In the genomic region with DNA sequence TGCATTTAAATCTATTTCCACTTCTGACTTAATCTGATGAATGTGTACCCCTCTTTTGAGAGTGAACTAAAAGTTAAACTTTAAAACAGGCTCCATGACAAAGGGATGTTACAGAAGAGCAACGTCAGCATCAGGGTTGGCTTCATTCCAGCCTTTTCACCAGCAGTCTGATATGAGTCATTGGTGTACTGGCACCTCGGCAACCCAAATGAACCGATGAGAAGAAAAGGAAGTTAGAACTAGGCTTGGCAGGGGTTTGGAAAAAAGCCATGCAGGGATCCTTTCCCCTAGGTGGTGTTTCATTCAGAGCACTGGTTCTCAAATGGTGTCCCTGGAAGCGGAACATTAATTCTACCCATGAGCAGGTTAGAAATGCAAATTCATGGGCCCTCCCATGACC, we compare ENCODE assay signal across 12 cellular contexts. TPM values are rescaled to one million over a fixed set of nuclear protein-coding genes. Genes with fewer than 3 reads are reported as not detected.
DNase-seq lines count a peak whose midpoint lies in the region; ATAC-seq and TF ChIP-seq lines count a peak whose summit lies in the region.
"Had no signal": no experiment of that assay in that cellular context is flagged by ENCODE, and none has a peak within 500 bp of the region (broad histone marks: within the 10 kb centered on the region; RNA-seq: fewer than 3 reads in every experiment).

No MANE protein-coding gene starts in this region.

- no peak overlapping the region for H3K4me3 Mint-ChIP-seq in Calu3 (ENCODE audit: low read depth, unreplicated experiment)
- no peak overlapping the region for H3K4me3 Mint-ChIP-seq in activated naive CD8-positive, alpha-beta T cell treated with anti-CD3 and anti-CD28 coated beads, Interleukin-2, amount 50 U/mL, for 24 hours
- H3K4me3 Mint-ChIP-seq: memory B cell had no signal

- peaks cover 49% of the 10 kb centered on the region for H3K27me3 Mint-ChIP-seq in Calu3 (ENCODE audit: unreplicated experiment)
- H3K27me3 Mint-ChIP-seq in activated naive CD8-positive, alpha-beta T cell treated with anti-CD3 and anti-CD28 coated beads, Interleukin-2, amount 50 U/mL, for 24 hours = peaks cover 1% of the 10 kb centered on the region
- H3K27me3 Mint-ChIP-seq: memory B cell had no signal

- no TSS peak for BruUV-seq in Calu3 (replicated peaks; lab: Mats Ljungman, UMichigan)

- intact Hi-C loops in Calu3 (cut with micrococcal nuclease; ENCODE audit: unreplicated experiment) = no loop called here
- intact Hi-C loops in head of caudate nucleus (cut with DNase I) = no loop called here

- H3K27ac Mint-ChIP-seq in Calu3 (ENCODE audit: unreplicated experiment) = no peak overlapping the region
- H3K27ac Mint-ChIP-seq in activated naive CD8-positive, alpha-beta T cell treated with anti-CD3 and anti-CD28 coated beads, Interleukin-2, amount 50 U/mL, for 24 hours = no peak overlapping the region
- H3K27ac Mint-ChIP-seq: memory B cell had no signal

- peak; percentile 71 for DNase-seq in Calu3
- DNase-seq in HS-5 (ENCODE audit: low read depth) = peak; percentile 15
- peak in 27 of 42 donors; percentile 4 to 65 (median 33) for DNase-seq in head of caudate nucleus
- DNase-seq in activated naive CD8-positive, alpha-beta T cell treated with anti-CD3 and anti-CD28 coated beads, Interleukin-2, amount 50 U/mL, for 24 hours = no peak
- no peak for DNase-seq in NCI-H146 treated with DMSO at 0.1 percent for 48 hours (lab: John Stamatoyannopoulos, UW; ENCODE audit: unreplicated experiment)
- no peak for DNase-seq in NCI-H1436 (lab: John Stamatoyannopoulos, UW)
- DNase-seq: activated T-cell treated with anti-CD3 and anti-CD28 coated beads, Interleukin-2, amount 50 U/mL, for 1 hour; effector CD8-positive, alpha-beta T cell; testis had no signal

- CTCF ChIA-PET in Calu3 (lab: Charles Lee) = interaction anchor here (0.6 to 1.7 kb wide), 3 partner anchors 16 to 159 kb away, joined by 4 to 10 read pairs (median 5); no protein-coding TSS in a partner anchor

- peak; percentile 56; the same call in 2 of the 3 replicates for ATAC-seq in SK-N-SH treated with all-trans-retinoic acid at 6 μM for 48 hours
- ATAC-seq in HG03565 (IDR thresholded peaks at IDR 0.05; ENCODE audit: unreplicated experiment) = no peak
- ATAC-seq in activated naive CD8-positive, alpha-beta T cell treated with anti-CD3 and anti-CD28 coated beads, Interleukin-2, amount 50 U/mL, for 24 hours = no peak

- H3K9me3 Mint-ChIP-seq in Calu3 (ENCODE audit: low read depth, unreplicated experiment) = no peaks in the 10 kb centered on the region
- H3K9me3 Mint-ChIP-seq in activated naive CD8-positive, alpha-beta T cell treated with anti-CD3 and anti-CD28 coated beads, Interleukin-2, amount 50 U/mL, for 24 hours = peaks cover 18% of the 10 kb centered on the region

- no peak for TF ChIP-seq CTCF in Calu3 (IDR thresholded peaks at IDR 0.05; ENCODE audit: unreplicated experiment)

- no peaks in the 10 kb centered on the region for H3K36me3 Mint-ChIP-seq in Calu3 (ENCODE audit: insufficient read depth, unreplicated experiment)
- H3K36me3 Mint-ChIP-seq in activated naive CD8-positive, alpha-beta T cell treated with anti-CD3 and anti-CD28 coated beads, Interleukin-2, amount 50 U/mL, for 24 hours (ENCODE audit: low read depth) = no peaks in the 10 kb centered on the region

- H3K4me1 Mint-ChIP-seq in Calu3 (ENCODE audit: low read depth, unreplicated experiment) = no peaks in the 10 kb centered on the region
- no peaks in the 10 kb centered on the region for H3K4me1 Mint-ChIP-seq in activated naive CD8-positive, alpha-beta T cell treated with anti-CD3 and anti-CD28 coated beads, Interleukin-2, amount 50 U/mL, for 24 hours
- H3K4me1 Mint-ChIP-seq: memory B cell had no signal

TF ChIP-seq in SK-N-SH treated with all-trans-retinoic acid at 6 μM for 48 hours, 23 proteins besides CTCF, POLR2A, EP300 and RAD21:
- TF ChIP-seq BACH2 (CRISPR knock-in tag; IDR thresholded peaks at IDR 0.05; ENCODE audit: borderline replicate concordance) (no peak), ZNF8 (CRISPR knock-in tag; IDR thresholded peaks at IDR 0.05) (no peak), OSR1 (CRISPR knock-in tag; IDR thresholded peaks at IDR 0.05) (no peak), ZC3H10 (CRISPR knock-in tag; IDR thresholded peaks at IDR 0.05) (no peak), CSDC2 (CRISPR knock-in tag; IDR thresholded peaks at IDR 0.05) (no peak), PPARA (CRISPR knock-in tag; IDR thresholded peaks at IDR 0.05; ENCODE audit: borderline replicate concordance) (no peak), ZFP30 (CRISPR knock-in tag; IDR thresholded peaks at IDR 0.05) (no peak), TOX (CRISPR knock-in tag; IDR thresholded peaks at IDR 0.05; ENCODE audit: borderline replicate concordance) (no peak), RARB (CRISPR knock-in tag; IDR thresholded peaks at IDR 0.05) (no peak), ISL1 (CRISPR knock-in tag; IDR thresholded peaks at IDR 0.05) (no peak), TCF4 (CRISPR knock-in tag; IDR thresholded peaks at IDR 0.05; ENCODE audit: borderline replicate concordance) (no peak), ZFP3 (CRISPR knock-in tag; IDR thresholded peaks at IDR 0.05) (no peak), GLIS3 (CRISPR knock-in tag; IDR thresholded peaks at IDR 0.05) (no peak), ARNTL (CRISPR knock-in tag; IDR thresholded peaks at IDR 0.05; ENCODE audit: borderline replicate concordance, low read depth) (no peak)
- TF ChIP-seq, protein P1, sequence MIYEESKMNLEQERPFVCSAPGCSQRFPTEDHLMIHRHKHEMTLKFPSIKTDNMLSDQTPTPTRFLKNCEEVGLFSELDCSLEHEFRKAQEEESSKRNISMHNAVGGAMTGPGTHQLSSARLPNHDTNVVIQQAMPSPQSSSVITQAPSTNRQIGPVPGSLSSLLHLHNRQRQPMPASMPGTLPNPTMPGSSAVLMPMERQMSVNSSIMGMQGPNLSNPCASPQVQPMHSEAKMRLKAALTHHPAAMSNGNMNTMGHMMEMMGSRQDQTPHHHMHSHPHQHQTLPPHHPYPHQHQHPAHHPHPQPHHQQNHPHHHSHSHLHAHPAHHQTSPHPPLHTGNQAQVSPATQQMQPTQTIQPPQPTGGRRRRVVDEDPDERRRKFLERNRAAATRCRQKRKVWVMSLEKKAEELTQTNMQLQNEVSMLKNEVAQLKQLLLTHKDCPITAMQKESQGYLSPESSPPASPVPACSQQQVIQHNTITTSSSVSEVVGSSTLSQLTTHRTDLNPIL (CRISPR knock-in tag; IDR thresholded peaks at IDR 0.05; ENCODE audit: low read depth) = no peak
- TF ChIP-seq, protein P2, sequence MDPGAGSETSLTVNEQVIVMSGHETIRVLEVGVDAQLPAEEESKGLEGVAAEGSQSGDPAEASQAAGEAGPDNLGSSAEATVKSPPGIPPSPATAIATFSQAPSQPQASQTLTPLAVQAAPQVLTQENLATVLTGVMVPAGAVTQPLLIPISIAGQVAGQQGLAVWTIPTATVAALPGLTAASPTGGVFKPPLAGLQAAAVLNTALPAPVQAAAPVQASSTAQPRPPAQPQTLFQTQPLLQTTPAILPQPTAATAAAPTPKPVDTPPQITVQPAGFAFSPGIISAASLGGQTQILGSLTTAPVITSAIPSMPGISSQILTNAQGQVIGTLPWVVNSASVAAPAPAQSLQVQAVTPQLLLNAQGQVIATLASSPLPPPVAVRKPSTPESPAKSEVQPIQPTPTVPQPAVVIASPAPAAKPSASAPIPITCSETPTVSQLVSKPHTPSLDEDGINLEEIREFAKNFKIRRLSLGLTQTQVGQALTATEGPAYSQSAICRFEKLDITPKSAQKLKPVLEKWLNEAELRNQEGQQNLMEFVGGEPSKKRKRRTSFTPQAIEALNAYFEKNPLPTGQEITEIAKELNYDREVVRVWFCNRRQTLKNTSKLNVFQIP (CRISPR knock-in tag; IDR thresholded peaks at IDR 0.05; ENCODE audit: borderline replicate concordance, low read depth) = no peak
- TF ChIP-seq, protein P3, sequence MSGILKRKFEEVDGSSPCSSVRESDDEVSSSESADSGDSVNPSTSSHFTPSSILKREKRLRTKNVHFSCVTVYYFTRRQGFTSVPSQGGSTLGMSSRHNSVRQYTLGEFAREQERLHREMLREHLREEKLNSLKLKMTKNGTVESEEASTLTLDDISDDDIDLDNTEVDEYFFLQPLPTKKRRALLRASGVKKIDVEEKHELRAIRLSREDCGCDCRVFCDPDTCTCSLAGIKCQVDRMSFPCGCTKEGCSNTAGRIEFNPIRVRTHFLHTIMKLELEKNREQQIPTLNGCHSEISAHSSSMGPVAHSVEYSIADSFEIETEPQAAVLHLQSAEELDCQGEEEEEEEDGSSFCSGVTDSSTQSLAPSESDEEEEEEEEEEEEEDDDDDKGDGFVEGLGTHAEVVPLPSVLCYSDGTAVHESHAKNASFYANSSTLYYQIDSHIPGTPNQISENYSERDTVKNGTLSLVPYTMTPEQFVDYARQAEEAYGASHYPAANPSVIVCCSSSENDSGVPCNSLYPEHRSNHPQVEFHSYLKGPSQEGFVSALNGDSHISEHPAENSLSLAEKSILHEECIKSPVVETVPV (CRISPR knock-in tag; IDR thresholded peaks at IDR 0.05) = no peak
- TF ChIP-seq, protein P4, sequence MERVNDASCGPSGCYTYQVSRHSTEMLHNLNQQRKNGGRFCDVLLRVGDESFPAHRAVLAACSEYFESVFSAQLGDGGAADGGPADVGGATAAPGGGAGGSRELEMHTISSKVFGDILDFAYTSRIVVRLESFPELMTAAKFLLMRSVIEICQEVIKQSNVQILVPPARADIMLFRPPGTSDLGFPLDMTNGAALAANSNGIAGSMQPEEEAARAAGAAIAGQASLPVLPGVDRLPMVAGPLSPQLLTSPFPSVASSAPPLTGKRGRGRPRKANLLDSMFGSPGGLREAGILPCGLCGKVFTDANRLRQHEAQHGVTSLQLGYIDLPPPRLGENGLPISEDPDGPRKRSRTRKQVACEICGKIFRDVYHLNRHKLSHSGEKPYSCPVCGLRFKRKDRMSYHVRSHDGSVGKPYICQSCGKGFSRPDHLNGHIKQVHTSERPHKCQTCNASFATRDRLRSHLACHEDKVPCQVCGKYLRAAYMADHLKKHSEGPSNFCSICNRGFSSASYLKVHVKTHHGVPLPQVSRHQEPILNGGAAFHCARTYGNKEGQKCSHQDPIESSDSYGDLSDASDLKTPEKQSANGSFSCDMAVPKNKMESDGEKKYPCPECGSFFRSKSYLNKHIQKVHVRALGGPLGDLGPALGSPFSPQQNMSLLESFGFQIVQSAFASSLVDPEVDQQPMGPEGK (CRISPR knock-in tag; IDR thresholded peaks at IDR 0.05; ENCODE audit: borderline replicate concordance) = no peak
TF ChIP-seq in SK-N-SH treated with all-trans-retinoic acid at 6 μM for 48 hours: peak in this region for 0.

RNA-seq across cellular contexts. Expression of a gene that starts 53.6 kb away (rescaled TPM):
- 198 and 202 TPM in 2 replicates for total RNA-seq in Calu3 (2022)

Comparison
In these comparisons a context has a peak if more than half of its experiments do, and no peak if none do; other contexts are left out.
1. DNase-seq: peak in Calu3 (single experiment), HS-5 (single experiment) and head of caudate nucleus (27 of 42); none in activated naive CD8-positive, alpha-beta T cell treated with anti-CD3 and anti-CD28 coated beads, Interleukin-2, amount 50 U/mL, for 24 hours (single experiment), NCI-H146 treated with DMSO at 0.1 percent for 48 hours (single experiment) and NCI-H1436 (single experiment).